In the genomic region with DNA sequence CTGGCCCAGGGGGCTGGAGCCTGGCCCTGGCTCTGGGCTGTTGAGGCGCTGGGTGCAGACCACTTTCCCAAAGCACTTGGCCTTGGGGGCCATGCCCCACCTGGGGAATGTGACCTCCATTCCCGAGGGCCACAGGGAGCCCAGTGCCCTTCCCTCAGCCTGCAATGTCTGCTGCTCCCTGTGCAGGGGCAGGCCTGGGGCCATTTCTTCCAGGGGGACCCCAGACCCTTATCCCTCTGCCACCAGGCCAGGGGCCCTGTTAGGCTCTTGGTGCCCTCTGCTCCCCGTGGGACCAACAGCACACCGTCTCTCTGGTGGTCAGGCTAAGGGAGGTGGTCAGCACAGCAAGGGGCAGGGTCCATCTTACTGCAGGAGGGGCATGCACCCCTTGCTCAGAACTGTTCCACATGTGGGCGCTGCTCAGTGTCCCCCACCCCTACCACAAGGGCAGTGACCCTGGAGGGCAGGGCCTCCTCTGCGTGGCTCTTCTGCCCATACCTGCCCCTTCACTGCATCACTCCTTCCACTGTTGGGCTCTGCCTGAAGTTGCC, we compare ENCODE assay signal across 10 cellular contexts. TPM values are rescaled to one million over a fixed set of nuclear protein-coding genes. Genes with fewer than 3 reads are reported as not detected.
DNase-seq lines count a peak whose midpoint lies in the region; ATAC-seq and TF ChIP-seq lines count a peak whose summit lies in the region.
"Had no signal": no experiment of that assay in that cellular context is flagged by ENCODE, and none has a peak within 500 bp of the region (broad histone marks: within the 10 kb centered on the region; RNA-seq: fewer than 3 reads in every experiment).

No MANE protein-coding gene starts in this region.

- peak in 1 of 8 donors; percentile 3 for ATAC-seq in heart right ventricle
- ATAC-seq in body of pancreas, result no peak
- no peak for ATAC-seq in upper lobe of right lung
- no peak for ATAC-seq in HG02852 (IDR thresholded peaks at IDR 0.05; ENCODE audit: unreplicated experiment)
- ATAC-seq in GM19397 (IDR thresholded peaks at IDR 0.05; ENCODE audit: unreplicated experiment), result no peak

- no peaks in the 10 kb centered on the region for H3K4me1 Mint-ChIP-seq in mesothelial cell of epicardium

- DNase-seq in heart right ventricle (no peak), cardiac septum (ENCODE audit: low spot score) (no peak), body of pancreas (peak in 1 of 4 donors; percentile 28), mesothelial cell of epicardium (ENCODE audit: low spot score in 2 of 2, unreplicated experiment in 2 of 2) (no peak), upper lobe of right lung (no peak), NOMO-1 treated with dmso at 0.1 percent for 144 hours (lab: John Stamatoyannopoulos, UW; ENCODE audit: unreplicated experiment) (no peak)

- H3K4me1 ChIP-seq in heart right ventricle (peaks cover 10 to 19% (median 13%) of the 10 kb centered on the region in 9 donors), body of pancreas (peaks cover 43% of the 10 kb centered on the region), upper lobe of right lung (peaks cover 9% of the 10 kb centered on the region)

- no peak for TF ChIP-seq POLR2A in body of pancreas (IDR thresholded peaks at IDR 0.05)

- no peaks in the 10 kb centered on the region for H3K9me3 ChIP-seq in heart right ventricle
- H3K9me3 ChIP-seq in body of pancreas, result no peaks in the 10 kb centered on the region
- H3K9me3 ChIP-seq in upper lobe of right lung, result no peaks in the 10 kb centered on the region

- intact Hi-C loops in heart right ventricle (cut with DNase I), result no loop called here
- intact Hi-C loops in cardiac septum (cut with DNase I), result no loop called here
- intact Hi-C loops in body of pancreas (cut with DNase I), result no loop called here
- intact Hi-C loops in upper lobe of right lung (cut with DNase I), result no loop called here

- TF ChIP-seq CTCF in heart right ventricle (IDR thresholded peaks at IDR 0.05) (no peak), body of pancreas (IDR thresholded peaks at IDR 0.05) (no peak), mesothelial cell of epicardium (IDR thresholded peaks at IDR 0.05; ENCODE audit: unreplicated experiment) (no peak), upper lobe of right lung (IDR thresholded peaks at IDR 0.05) (no peak)

- H3K4me3 Mint-ChIP-seq in mesothelial cell of epicardium, result peak overlapping the region; percentile 6

- no peaks in the 10 kb centered on the region for H3K36me3 ChIP-seq in heart right ventricle
- no peaks in the 10 kb centered on the region for H3K36me3 ChIP-seq in body of pancreas (replicated peaks in 1 of 2; ENCODE audit: insufficient read depth in 1 of 2, low read depth in 2 of 2)
- no peaks in the 10 kb centered on the region for H3K36me3 ChIP-seq in upper lobe of right lung

- H3K36me3 Mint-ChIP-seq in mesothelial cell of epicardium, result no peaks in the 10 kb centered on the region

- WGBS in heart right ventricle, 2 donors, result 89 to 91% methylated on average over 6 of the region's 6 CpGs
- 75 to 86% methylated on average over 2 to 4 of the region's 6 CpGs for WGBS in body of pancreas, 2 donors

- H3K9me3 Mint-ChIP-seq in mesothelial cell of epicardium, result no peaks in the 10 kb centered on the region

- H3K27ac ChIP-seq in heart right ventricle (peak overlapping the region in 9 of 10 donors; percentile 4 to 65 (median 49)), body of pancreas (peak overlapping the region; percentile 60 to 96 (median 93)), upper lobe of right lung (peak overlapping the region; percentile 14)

- H3K27ac Mint-ChIP-seq in mesothelial cell of epicardium, result no peak overlapping the region

- H3K4me3 ChIP-seq in heart right ventricle (peak overlapping the region in 7 of 10 donors; percentile 6 to 73 (median 60)), body of pancreas (no peak overlapping the region), upper lobe of right lung (peak overlapping the region; percentile 56)

- H3K27me3 ChIP-seq in heart right ventricle, result no peaks in the 10 kb centered on the region
- H3K27me3 ChIP-seq in body of pancreas, result no peaks in the 10 kb centered on the region
- no peaks in the 10 kb centered on the region for H3K27me3 ChIP-seq in upper lobe of right lung

- H3K27me3 Mint-ChIP-seq in mesothelial cell of epicardium (ENCODE audit: low read depth), result peaks cover 11% of the 10 kb centered on the region

RNA-seq across cellular contexts. Expression of a gene that starts 1.1 kb away (rescaled TPM):
- total RNA-seq in heart right ventricle (1 to 10 TPM in 6 of 10 donors, under 1 TPM in 2, not detected in 2; 0.58 to 3.1 (median 1.9) TPM), cardiac septum (0.70 TPM), body of pancreas (100 to 1,000 TPM in 1 of 2 donors, 10 to 100 TPM in 1; 65.6 to 107 TPM), mesothelial cell of epicardium (2.1 to 2.8 TPM (median 2.5 TPM) in 3 replicates), upper lobe of right lung (1.5 TPM)
- polyA plus RNA-seq in heart right ventricle, result 10 to 100 TPM in 1 of 2 donors, 1 to 10 TPM in 1; 1.0 to 11.5 TPM
- total RNA-seq: aorta had no signal

RNA-seq across cellular contexts. Expression of a gene that starts 5.1 kb away (rescaled TPM):
- total RNA-seq in heart right ventricle (under 1 TPM in 2 of 10 donors, not detected in 8; 0.20 TPM), cardiac septum (0.16 TPM), body of pancreas (1 to 10 TPM; 1.0 to 4.3 TPM), mesothelial cell of epicardium (1.6 to 2.7 TPM (median 1.9 TPM) in 3 replicates), upper lobe of right lung (0.90 TPM)
- under 1 TPM; 0.09 to 0.88 TPM for polyA plus RNA-seq in heart right ventricle
- total RNA-seq: mononuclear cell had no signal

RNA-seq across cellular contexts. Expression of a gene that starts 29.2 kb away (rescaled TPM):
- total RNA-seq in heart right ventricle, result 100 to 1,000 TPM; 139 to 228 (median 174) TPM
- polyA plus RNA-seq in heart right ventricle, result 100 to 1,000 TPM in 1 of 2 donors, 10 to 100 TPM in 1; 64.9 to 109 TPM
- 183 TPM for total RNA-seq in cardiac septum
- total RNA-seq in body of pancreas, result 10 to 100 TPM; 71.3 to 79.1 TPM
- total RNA-seq in mesothelial cell of epicardium, result 272 to 289 TPM (median 283 TPM) in 3 replicates
- 328 TPM for total RNA-seq in upper lobe of right lung

Comparison
In these comparisons a context has a peak if more than half of its experiments do, and no peak if none do; other contexts are left out.
1. H3K27ac ChIP-seq: peak in every context shown above with its lines; median percentile 93 in body of pancreas; 49 in heart right ventricle; 14 in upper lobe of right lung.
2. H3K4me3 ChIP-seq: peak in heart right ventricle (7 of 10) and upper lobe of right lung (single experiment); none in body of pancreas (0 of 2).
3. RNA of a gene that starts 1.1 kb away (total RNA-seq): 65.6 to 107 TPM in body of pancreas; 2.1 to 2.8 TPM in mesothelial cell of epicardium, 0.58 to 3.1 TPM in heart right ventricle, 1.5 TPM in upper lobe of right lung (single experiment) and 0.70 TPM in cardiac septum (single experiment); every median in the first group is over 10 times any median in the second.